Comparison of ENCODE assay signal across 26 cellular contexts in genomic region chr20:50350510-50351249, GRCh38.
DNase-seq lines count a peak whose midpoint lies in the region; ATAC-seq, FAIRE-seq and TF ChIP-seq lines count a peak whose summit lies in the region.
"Had no signal": no experiment of that assay in that cellular context is flagged by ENCODE, and none has a peak within 500 bp of the region (broad histone marks: within the 10 kb centered on the region; RNA-seq: fewer than 3 reads in every experiment).

No MANE protein-coding gene starts in this region.

- H2AK5ac ChIP-seq in H1 (ENCODE audit: low read depth, low read length), result no peak overlapping the region

- H4K91ac ChIP-seq in H1 (replicated peaks; ENCODE audit: insufficient read length, low read length), result no peak overlapping the region

- no peak for DNase-seq in activated naive CD8-positive, alpha-beta T cell treated with anti-CD3 and anti-CD28 coated beads, Interleukin-2, amount 10 ng/mL, durations not matched to agents 7 days and 5 days
- DNase-seq in activated naive CD8-positive, alpha-beta T cell treated with anti-CD3 and anti-CD28 coated beads for 36 hours, result no peak
- DNase-seq in MV-4-11 (lab: John Stamatoyannopoulos, UW) (peak; percentile 84), H1 (ENCODE audit: low read depth in 1 of 2, low spot score in 2 of 2) (no peak), NCI-H748 (lab: John Stamatoyannopoulos, UW; ENCODE audit: unreplicated experiment) (no peak), GM13976 (ENCODE audit: low spot score) (no peak), EL (no peak)
- DNase-seq: activated CD4-positive, alpha-beta T cell treated with anti-CD3 and anti-CD28 coated beads, Interleukin-2, amount 50 U/mL, for 1 hour; activated naive CD4-positive, alpha-beta T cell treated with Interleukin-2 at 50 U/mL for 16 hours; amygdala; effector memory CD4-positive, alpha-beta T cell; erythroblast; foreskin fibroblast; NCI-H1694; NCI-H2171 treated with DMSO at 0.1 percent for 48 hours; NCI-H524; psoas muscle; T-helper 17 cell; testis had no signal

- H2BK12ac ChIP-seq in H1 (ENCODE audit: low read depth, low read length), result no peak overlapping the region

- H3K4ac ChIP-seq in H1 (replicated peaks; ENCODE audit: insufficient read length, low read depth, low read length), result no peak overlapping the region

- TF ChIP-seq EP300 in H1 (IDR thresholded peaks at IDR 0.05; ENCODE audit: borderline replicate concordance in 1 of 2, low read depth in 2 of 2, low read length in 2 of 2), result no peak

- no peaks in the 10 kb centered on the region for H3K4me1 ChIP-seq in H1 (replicated peaks in 1 of 4; ENCODE audit: control insufficient read depth in 3 of 4, insufficient read depth in 4 of 4, low read length in 3 of 4)

- POLR2A ChIA-PET in activated naive CD8-positive, alpha-beta T cell treated with anti-CD3 and anti-CD28 coated beads, Interleukin-2, amount 10 ng/mL, durations not matched to agents 7 days and 5 days (lab: Charles Lee), result interaction anchor here (0.7 to 2.1 kb wide), 2 partner anchors 12 to 26 kb away, joined by 3 to 16 read pairs; no protein-coding TSS in a partner anchor
- POLR2A ChIA-PET in H1 (lab: Charles Lee; ENCODE audit: partially characterized antibody), result no interaction called here

- H4K20me1 ChIP-seq in H1 (replicated peaks in 1 of 2; ENCODE audit: control insufficient read depth in 1 of 2, insufficient read depth in 2 of 2, low read length in 2 of 2), result no peaks in the 10 kb centered on the region

- no peak overlapping the region for H2BK120ac ChIP-seq in H1 (replicated peaks; ENCODE audit: low read depth, low read length)

- H3K56ac ChIP-seq in H1 (replicated peaks; ENCODE audit: insufficient read length, low read depth, low read length), result no peak overlapping the region

- no peaks in the 10 kb centered on the region for H3K36me3 ChIP-seq in H1 (ENCODE audit: control insufficient read depth in 2 of 4, insufficient read depth in 4 of 4, low read length in 3 of 4)
- H3K36me3 ChIP-seq: breast epithelium, heart left ventricle had no signal

- no peaks in the 10 kb centered on the region for H3K9me3 Mint-ChIP-seq in activated naive CD8-positive, alpha-beta T cell treated with anti-CD3 and anti-CD28 coated beads, Interleukin-2, amount 10 ng/mL, durations not matched to agents 7 days and 5 days
- no peaks in the 10 kb centered on the region for H3K9me3 Mint-ChIP-seq in activated naive CD8-positive, alpha-beta T cell treated with anti-CD3 and anti-CD28 coated beads for 36 hours
- no peaks in the 10 kb centered on the region for H3K9me3 Mint-ChIP-seq in stimulated activated memory B cell treated with anti-CD40 and anti-IgM and Interleukin-4, amounts not matched to agents 10 μg/mL and 1 μg/mL and 100 μg/mL, for 72 hours

- peaks cover 1% of the 10 kb centered on the region for H3K27me3 Mint-ChIP-seq in activated naive CD8-positive, alpha-beta T cell treated with anti-CD3 and anti-CD28 coated beads, Interleukin-2, amount 10 ng/mL, durations not matched to agents 7 days and 5 days
- H3K27me3 Mint-ChIP-seq in activated naive CD8-positive, alpha-beta T cell treated with anti-CD3 and anti-CD28 coated beads for 36 hours, result peaks cover 20% of the 10 kb centered on the region
- peaks cover 49% of the 10 kb centered on the region for H3K27me3 Mint-ChIP-seq in stimulated activated memory B cell treated with anti-CD40 and anti-IgM and Interleukin-4, amounts not matched to agents 10 μg/mL and 1 μg/mL and 100 μg/mL, for 72 hours

- no peak overlapping the region for H2BK15ac ChIP-seq in H1 (ENCODE audit: low read length)

- no peak overlapping the region for H3K27ac ChIP-seq in H1 (ENCODE audit: low read depth, low read length)
- H3K27ac ChIP-seq: breast epithelium, C4-2B, psoas muscle, SK-N-MC, testis had no signal

- no peak for TF ChIP-seq RAD21 in H1 (IDR thresholded peaks at IDR 0.05 in 1 of 2, conservative IDR thresholded peaks at IDR 0.05 in 1 of 2; ENCODE audit: low read depth in 2 of 2, low read length in 2 of 2)

- H3K9ac ChIP-seq in H1 (replicated peaks in 1 of 4; ENCODE audit: extremely low read depth in 1 of 4, low read depth in 3 of 4, low read length in 3 of 4), result no peak overlapping the region

- no peak overlapping the region for H3K4me2 ChIP-seq in H1 (ENCODE audit: insufficient read depth in 1 of 2, low read depth in 2 of 2, low read length in 2 of 2)

- in situ Hi-C loops in GM13976 (cut with MboI; ENCODE audit: low sequenced_read_pairs, unreplicated experiment), result no loop called here

- no peaks in the 10 kb centered on the region for H3K79me2 ChIP-seq in H1 (ENCODE audit: control insufficient read depth in 1 of 2, insufficient read depth in 2 of 2, low read length in 2 of 2)

- ATAC-seq in activated naive CD8-positive, alpha-beta T cell treated with anti-CD3 and anti-CD28 coated beads, Interleukin-2, amount 10 ng/mL, durations not matched to agents 7 days and 5 days (ENCODE audit: low read depth), result no peak
- ATAC-seq in stimulated activated memory B cell treated with anti-CD40 and anti-IgM and Interleukin-4, amounts not matched to agents 10 μg/mL and 1 μg/mL and 100 μg/mL, for 72 hours, result peak; percentile 77
- ATAC-seq: heart left ventricle, psoas muscle, T-helper 17 cell had no signal

- no peak overlapping the region for H4K8ac ChIP-seq in H1 (ENCODE audit: extremely low read depth, insufficient read depth, low read length)

- H2AFZ ChIP-seq in H1 (ENCODE audit: low read length), result peak overlapping the region; percentile 22; the same call in 1 of the 2 replicates

- H3K18ac ChIP-seq in H1 (ENCODE audit: extremely low read depth, low read length), result no peak overlapping the region

- peak overlapping the region; percentile 28 for H3K4me3 Mint-ChIP-seq in activated naive CD8-positive, alpha-beta T cell treated with anti-CD3 and anti-CD28 coated beads, Interleukin-2, amount 10 ng/mL, durations not matched to agents 7 days and 5 days
- H3K4me3 Mint-ChIP-seq in activated naive CD8-positive, alpha-beta T cell treated with anti-CD3 and anti-CD28 coated beads for 36 hours, result no peak overlapping the region
- H3K4me3 Mint-ChIP-seq in stimulated activated memory B cell treated with anti-CD40 and anti-IgM and Interleukin-4, amounts not matched to agents 10 μg/mL and 1 μg/mL and 100 μg/mL, for 72 hours, result no peak overlapping the region
- H3K4me3 Mint-ChIP-seq: T-helper 17 cell had no signal

- H3K23me2 ChIP-seq in H1 (ENCODE audit: low read depth, low read length), result no peaks in the 10 kb centered on the region

- no peak for FAIRE-seq in H1 (lab: Jason Lieb, UNC)
- FAIRE-seq: colon had no signal

- no peak overlapping the region for H2BK5ac ChIP-seq in H1 (ENCODE audit: low read depth, low read length)

- CTCF ChIA-PET in H1 (lab: Charles Lee; ENCODE audit: partially characterized antibody), result interaction anchor here (0.9 kb wide), 1 partner anchor 53 kb away, joined by 3 read pairs; no protein-coding TSS in a partner anchor

- no peaks in the 10 kb centered on the region for H3K36me3 Mint-ChIP-seq in activated naive CD8-positive, alpha-beta T cell treated with anti-CD3 and anti-CD28 coated beads, Interleukin-2, amount 10 ng/mL, durations not matched to agents 7 days and 5 days
- H3K36me3 Mint-ChIP-seq in activated naive CD8-positive, alpha-beta T cell treated with anti-CD3 and anti-CD28 coated beads for 36 hours, result no peaks in the 10 kb centered on the region
- H3K36me3 Mint-ChIP-seq in stimulated activated memory B cell treated with anti-CD40 and anti-IgM and Interleukin-4, amounts not matched to agents 10 μg/mL and 1 μg/mL and 100 μg/mL, for 72 hours, result no peaks in the 10 kb centered on the region

- H3K9me3 ChIP-seq in H1 (ENCODE audit: insufficient read depth in 2 of 2, low read depth in 1 of 2, low read length in 1 of 2), result no peaks in the 10 kb centered on the region
- H3K9me3 ChIP-seq: breast epithelium, heart left ventricle, psoas muscle, testis had no signal

- no peak overlapping the region for H2BK20ac ChIP-seq in H1 (ENCODE audit: low read length)

- no peak overlapping the region for H4K5ac ChIP-seq in H1 (ENCODE audit: insufficient read length, low read depth, low read length)

- no peak overlapping the region for H3K23ac ChIP-seq in H1 (ENCODE audit: insufficient read length)

- H3K27ac Mint-ChIP-seq in activated naive CD8-positive, alpha-beta T cell treated with anti-CD3 and anti-CD28 coated beads, Interleukin-2, amount 10 ng/mL, durations not matched to agents 7 days and 5 days, result peak overlapping the region; percentile 33
- H3K27ac Mint-ChIP-seq in activated naive CD8-positive, alpha-beta T cell treated with anti-CD3 and anti-CD28 coated beads for 36 hours, result no peak overlapping the region
- H3K27ac Mint-ChIP-seq in stimulated activated memory B cell treated with anti-CD40 and anti-IgM and Interleukin-4, amounts not matched to agents 10 μg/mL and 1 μg/mL and 100 μg/mL, for 72 hours, result peak overlapping the region; percentile 76
- H3K27ac Mint-ChIP-seq: T-helper 17 cell had no signal

- no peak overlapping the region for H3K4me3 ChIP-seq in H1 (ENCODE audit: extremely low read depth in 1 of 4, insufficient read depth in 2 of 4, low read depth in 3 of 4, low read length in 4 of 4)
- H3K4me3 ChIP-seq: breast epithelium, heart left ventricle, lung, psoas muscle, SK-N-MC, testis had no signal

- TF ChIP-seq POLR2A in H1 (IDR thresholded peaks at IDR 0.05; ENCODE audit: control extremely low read depth in 1 of 2, low read depth in 2 of 2, low read length in 2 of 2), result no peak

- TF ChIP-seq CTCF in H1 (IDR thresholded peaks at IDR 0.05; ENCODE audit: control extremely low read depth in 1 of 3, insufficient read depth in 1 of 3, low read depth in 1 of 3, low read length in 3 of 3), result no peak
- TF ChIP-seq CTCF in GM13976 (IDR thresholded peaks at IDR 0.05; ENCODE audit: borderline replicate concordance, control extremely low read depth, extremely low read depth, insufficient read depth, missing control alignments), result no peak

- H3K27me3 ChIP-seq in H1 (replicated peaks in 1 of 4; ENCODE audit: control insufficient read depth in 3 of 4, extremely low read depth in 1 of 4, insufficient read depth in 3 of 4, low read length in 3 of 4), result no peaks in the 10 kb centered on the region
- H3K27me3 ChIP-seq: breast epithelium, heart left ventricle, testis had no signal

- WGBS in H1 (ENCODE audit: extremely low coverage in 1 of 2, insufficient coverage in 1 of 2, insufficient read length in 1 of 2, insufficient replicate concordance in 2 of 2, low coverage in 1 of 2, low lambda C conversion rate in 2 of 2, missing lambda C conversion rate in 1 of 2), 2 experiments, result 87% methylated on average over 16 of the region's 16 CpGs; no CpG with 5 or more reads in 1 of the 2 experiments

- H3K79me1 ChIP-seq in H1 (ENCODE audit: low read depth, low read length), result no peaks in the 10 kb centered on the region

- peaks cover 50% of the 10 kb centered on the region for H3K4me1 Mint-ChIP-seq in activated naive CD8-positive, alpha-beta T cell treated with anti-CD3 and anti-CD28 coated beads, Interleukin-2, amount 10 ng/mL, durations not matched to agents 7 days and 5 days
- peaks cover 22% of the 10 kb centered on the region for H3K4me1 Mint-ChIP-seq in activated naive CD8-positive, alpha-beta T cell treated with anti-CD3 and anti-CD28 coated beads for 36 hours
- peaks cover 44% of the 10 kb centered on the region for H3K4me1 Mint-ChIP-seq in stimulated activated memory B cell treated with anti-CD40 and anti-IgM and Interleukin-4, amounts not matched to agents 10 μg/mL and 1 μg/mL and 100 μg/mL, for 72 hours

- no peak overlapping the region for H3K14ac ChIP-seq in H1 (ENCODE audit: insufficient read length)
